ENCODE assay signal across 17 cellular contexts in the genomic region with DNA sequence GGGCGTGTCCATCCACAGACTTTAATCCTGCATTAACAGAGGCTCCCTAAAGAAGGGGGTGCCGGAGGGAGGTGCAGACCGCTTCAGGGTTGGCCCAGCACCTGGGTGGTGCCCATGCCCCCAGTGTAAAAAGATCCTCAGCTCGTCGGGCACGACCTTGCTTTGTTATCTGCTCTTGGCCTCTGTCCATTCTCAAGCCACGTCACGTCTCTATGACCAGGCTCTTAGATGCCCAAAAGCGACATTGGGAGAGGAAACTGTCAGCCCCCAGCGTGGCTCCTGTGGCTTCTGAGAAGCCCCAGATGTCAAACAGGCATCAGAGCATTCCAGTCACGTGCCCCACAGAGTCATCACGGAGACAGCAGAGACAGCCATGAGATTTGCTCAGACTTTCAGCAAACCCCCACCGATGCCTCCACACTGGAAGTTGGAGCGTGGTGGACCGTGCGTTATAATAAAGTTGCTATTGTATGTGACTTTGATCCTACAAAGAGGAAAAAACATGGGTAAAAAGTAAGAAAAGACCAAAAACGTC. TPM values are rescaled to one million over a fixed set of nuclear protein-coding genes. Genes with fewer than 3 reads are reported as not detected.
DNase-seq lines count a peak whose midpoint lies in the region; ATAC-seq, FAIRE-seq and TF ChIP-seq lines count a peak whose summit lies in the region.
"Had no signal": no experiment of that assay in that cellular context is flagged by ENCODE, and none has a peak within 500 bp of the region (broad histone marks: within the 10 kb centered on the region; RNA-seq: fewer than 3 reads in every experiment).

No MANE protein-coding gene starts in this region.

- H2BK120ac ChIP-seq in H1 (replicated peaks; ENCODE audit: low read depth, low read length) = no peak overlapping the region

- peaks cover 0 to 2% of the 10 kb centered on the region in 2 experiments for H4K20me1 ChIP-seq in H1 (replicated peaks in 1 of 2; ENCODE audit: control insufficient read depth in 1 of 2, insufficient read depth in 2 of 2, low read length in 2 of 2)

- no peak overlapping the region for H2BK20ac ChIP-seq in H1 (ENCODE audit: low read length)

- no peak for TF ChIP-seq EP300 in H1 (IDR thresholded peaks at IDR 0.05; ENCODE audit: borderline replicate concordance in 1 of 2, low read depth in 2 of 2, low read length in 2 of 2)

- no peak overlapping the region for H2BK15ac ChIP-seq in H1 (ENCODE audit: low read length)

- H3K79me2 ChIP-seq in H1 (ENCODE audit: control insufficient read depth in 1 of 2, insufficient read depth in 2 of 2, low read length in 2 of 2) = no peaks in the 10 kb centered on the region

- H3K23me2 ChIP-seq in H1 (ENCODE audit: low read depth, low read length) = no peaks in the 10 kb centered on the region

- H4K91ac ChIP-seq in H1 (replicated peaks; ENCODE audit: insufficient read length, low read length) = no peak overlapping the region

- no peaks in the 10 kb centered on the region for H3K79me1 ChIP-seq in H1 (ENCODE audit: low read depth, low read length)

- no peak for TF ChIP-seq RAD21 in H1 (IDR thresholded peaks at IDR 0.05 in 1 of 2, conservative IDR thresholded peaks at IDR 0.05 in 1 of 2; ENCODE audit: low read depth in 2 of 2, low read length in 2 of 2)

- no peak overlapping the region for H2AK5ac ChIP-seq in H1 (ENCODE audit: low read depth, low read length)

- 84% methylated on average over 17 of the region's 17 CpGs; no CpG with 5 or more reads in 1 of the 2 experiments for WGBS in H1 (ENCODE audit: extremely low coverage in 1 of 2, insufficient coverage in 1 of 2, insufficient read length in 1 of 2, insufficient replicate concordance in 2 of 2, low coverage in 1 of 2, low lambda C conversion rate in 2 of 2, missing lambda C conversion rate in 1 of 2), 2 experiments

- H3K4me1 ChIP-seq in left ventricle myocardium inferior (no peaks in the 10 kb centered on the region), H1 (replicated peaks in 1 of 4; ENCODE audit: control insufficient read depth in 3 of 4, insufficient read depth in 4 of 4, low read length in 3 of 4) (peaks cover 0 to under 1% (median 0%) of the 10 kb centered on the region in 4 experiments; a peak in 1 of 7 replicates)
- H3K4me1 ChIP-seq: BE2C, HAP-1 had no signal

- no peak for FAIRE-seq in H1 (lab: Jason Lieb, UNC)
- FAIRE-seq: GM12892, GM18507 had no signal

- H2BK5ac ChIP-seq in H1 (ENCODE audit: low read depth, low read length) = no peak overlapping the region

- no peak overlapping the region for H3K27ac ChIP-seq in left ventricle myocardium inferior (replicated peaks)
- no peak overlapping the region for H3K27ac ChIP-seq in H1 (ENCODE audit: low read depth, low read length)
- H3K27ac ChIP-seq: HL-60 had no signal

- no peak overlapping the region for H2BK12ac ChIP-seq in H1 (ENCODE audit: low read depth, low read length)

- peak overlapping the region; percentile 31; the same call in 1 of the 2 replicates for H4K8ac ChIP-seq in H1 (ENCODE audit: extremely low read depth, insufficient read depth, low read length)

- CTCF ChIA-PET in H1 (lab: Charles Lee; ENCODE audit: partially characterized antibody) = no interaction called here

- no peaks in the 10 kb centered on the region for H3K9me3 ChIP-seq in left ventricle myocardium inferior (replicated peaks)
- H3K9me3 ChIP-seq in H1 (ENCODE audit: insufficient read depth in 2 of 2, low read depth in 1 of 2, low read length in 1 of 2) = peaks cover 0 to 4% of the 10 kb centered on the region in 2 experiments; a peak in 1 of 4 replicates
- H3K9me3 ChIP-seq: BE2C had no signal

- H3K14ac ChIP-seq in H1 (ENCODE audit: insufficient read length) = no peak overlapping the region

- H3K18ac ChIP-seq in H1 (ENCODE audit: extremely low read depth, low read length) = no peak overlapping the region

- intact Hi-C loops in Right ventricle myocardium superior (cut with DNase I) (no loop called here), left ventricle myocardium inferior (cut with micrococcal nuclease) (no loop called here)

- no peak overlapping the region for H3K4me2 ChIP-seq in H1 (ENCODE audit: insufficient read depth in 1 of 2, low read depth in 2 of 2, low read length in 2 of 2)

- POLR2A ChIA-PET in H1 (lab: Charles Lee; ENCODE audit: partially characterized antibody) = no interaction called here

- no peak overlapping the region for H3K23ac ChIP-seq in H1 (ENCODE audit: insufficient read length)

- H3K27me3 ChIP-seq in left ventricle myocardium inferior (ENCODE audit: low read depth) (peaks cover 50% of the 10 kb centered on the region), H1 (replicated peaks in 1 of 4; ENCODE audit: control insufficient read depth in 3 of 4, extremely low read depth in 1 of 4, insufficient read depth in 3 of 4, low read length in 3 of 4) (no peaks in the 10 kb centered on the region)
- H3K27me3 ChIP-seq: BE2C had no signal

- no peaks in the 10 kb centered on the region for H3K36me3 ChIP-seq in left ventricle myocardium inferior
- H3K36me3 ChIP-seq in H1 (ENCODE audit: control insufficient read depth in 2 of 4, insufficient read depth in 4 of 4, low read length in 3 of 4) = no peaks in the 10 kb centered on the region
- H3K36me3 ChIP-seq: BE2C, HAP-1 had no signal

- TF ChIP-seq CTCF in left ventricle myocardium inferior (IDR thresholded peaks at IDR 0.05; ENCODE audit: borderline replicate concordance) = no peak
- no peak for TF ChIP-seq CTCF in H1 (IDR thresholded peaks at IDR 0.05; ENCODE audit: control extremely low read depth in 1 of 3, insufficient read depth in 1 of 3, low read depth in 1 of 3, low read length in 3 of 3)

- ATAC-seq in Right ventricle myocardium superior (ENCODE audit: poor library complexity) = peak; percentile 52
- no peak for ATAC-seq in HG02798 (IDR thresholded peaks at IDR 0.05; ENCODE audit: poor library complexity, unreplicated experiment)

- H2AFZ ChIP-seq in H1 (ENCODE audit: low read length) = no peak overlapping the region

- H3K4ac ChIP-seq in H1 (replicated peaks; ENCODE audit: insufficient read length, low read depth, low read length) = no peak overlapping the region

- no peak overlapping the region for H3K56ac ChIP-seq in H1 (replicated peaks; ENCODE audit: insufficient read length, low read depth, low read length)

- no peak overlapping the region for H3K9ac ChIP-seq in H1 (replicated peaks in 1 of 4; ENCODE audit: extremely low read depth in 1 of 4, low read depth in 3 of 4, low read length in 3 of 4)

- DNase-seq in Right ventricle myocardium superior = no peak
- no peak for DNase-seq in left ventricle myocardium inferior
- peak; percentile 31 for DNase-seq in Jurkat, Clone E6-1 (ENCODE audit: low read depth, low spot score)
- DNase-seq in H1 (ENCODE audit: low read depth in 1 of 2, low spot score in 2 of 2) = no peak
- no peak for DNase-seq in NCI-H1436 (lab: John Stamatoyannopoulos, UW)
- DNase-seq: ACHN; BE2C; CD4-positive, alpha-beta memory T cell; DMS153; GDM1; GOT3; KG1 had no signal

- H3K4me3 ChIP-seq in left ventricle myocardium inferior = no peak overlapping the region
- H3K4me3 ChIP-seq in Jurkat, Clone E6-1 (ENCODE audit: low read length) = no peak overlapping the region
- H3K4me3 ChIP-seq in H1 (ENCODE audit: extremely low read depth in 1 of 4, insufficient read depth in 2 of 4, low read depth in 3 of 4, low read length in 4 of 4) = no peak overlapping the region
- H3K4me3 ChIP-seq: HAP-1 had no signal

- TF ChIP-seq POLR2A in H1 (IDR thresholded peaks at IDR 0.05; ENCODE audit: control extremely low read depth in 1 of 2, low read depth in 2 of 2, low read length in 2 of 2) = no peak

- no peak overlapping the region for H4K5ac ChIP-seq in H1 (ENCODE audit: insufficient read length, low read depth, low read length)

TF ChIP-seq in H1, 55 proteins besides CTCF, POLR2A, EP300 and RAD21 (continues in another document):
- no peak for TF ChIP-seq BACH1 (IDR thresholded peaks at IDR 0.05; ENCODE audit: low read length)
- TF ChIP-seq RNF2 (IDR thresholded peaks at IDR 0.05; ENCODE audit: borderline replicate concordance, low read depth, low read length, missing control alignments, poor library complexity, severe bottlenecking) = no peak
- no peak for TF ChIP-seq NANOG (IDR thresholded peaks at IDR 0.05; ENCODE audit: insufficient read depth, low read depth, low read length, poor library complexity, severe bottlenecking)
- no peak for TF ChIP-seq SP1 (IDR thresholded peaks at IDR 0.05; ENCODE audit: low read depth, low read length)
- no peak for TF ChIP-seq JUN (IDR thresholded peaks at IDR 0.05; ENCODE audit: low read depth, low read length)
- no peak for TF ChIP-seq JUND (IDR thresholded peaks at IDR 0.05; ENCODE audit: low read length)
- TF ChIP-seq, protein P1, sequence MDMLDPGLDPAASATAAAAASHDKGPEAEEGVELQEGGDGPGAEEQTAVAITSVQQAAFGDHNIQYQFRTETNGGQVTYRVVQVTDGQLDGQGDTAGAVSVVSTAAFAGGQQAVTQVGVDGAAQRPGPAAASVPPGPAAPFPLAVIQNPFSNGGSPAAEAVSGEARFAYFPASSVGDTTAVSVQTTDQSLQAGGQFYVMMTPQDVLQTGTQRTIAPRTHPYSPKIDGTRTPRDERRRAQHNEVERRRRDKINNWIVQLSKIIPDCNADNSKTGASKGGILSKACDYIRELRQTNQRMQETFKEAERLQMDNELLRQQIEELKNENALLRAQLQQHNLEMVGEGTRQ (IDR thresholded peaks at IDR 0.05; ENCODE audit: low read length) = no peak
- TF ChIP-seq POLR2AphosphoS5 (IDR thresholded peaks at IDR 0.05; ENCODE audit: low read depth, low read length) = no peak
- no peak for TF ChIP-seq TEAD4 (IDR thresholded peaks at IDR 0.05; ENCODE audit: low read depth, low read length)
- no peak for TF ChIP-seq EGR1 (IDR thresholded peaks at IDR 0.05; ENCODE audit: borderline replicate concordance, low read depth, low read length)
- no peak for TF ChIP-seq RXRA (IDR thresholded peaks at IDR 0.05; ENCODE audit: insufficient read depth, low read depth, low read length)
- TF ChIP-seq BCL11A (IDR thresholded peaks at IDR 0.05; ENCODE audit: low read depth in 2 of 2, low read length in 2 of 2) = no peak

RNA-seq across cellular contexts. Expression of gene PTPRN2, which starts 55.5 kb away (rescaled TPM):
- total RNA-seq in Right ventricle myocardium superior (1.2 TPM), left ventricle myocardium inferior (1.3 TPM)
- polyA plus RNA-seq in Jurkat, Clone E6-1 (2012; ENCODE audit: insufficient read depth, insufficient read length) = 23.3 TPM
- 3.6 and 4.5 TPM in 2 replicates for total RNA-seq in H1 (2021; fragmentation: NEBNext Ultra II Directional; extraction: Animal tissue kit (Norgen Biotek cat#: 25700))
- polyA plus RNA-seq in H1 (2011; rRNA removed) = 2.6 and 4.9 TPM in 2 replicates
- polyA plus RNA-seq in H1 (2011; cell fraction: cytosol; rRNA removed) = 3.7 TPM
- 5.5 TPM for polyA plus RNA-seq in H1 (2011; cell fraction: nucleus; rRNA removed)
- 1.3 to 2.3 TPM (median 1.8 TPM) in 4 replicates for polyA plus RNA-seq in H1 (2012, experiment 1 of 2)
- polyA plus RNA-seq in H1 (2012, experiment 2 of 2) = 1.4 TPM
- polyA plus RNA-seq in H1 (2013, experiment 1 of 2) = 1.4 TPM
- 1.5 TPM for polyA plus RNA-seq in H1 (2013, experiment 2 of 2)
- 3.4 and 3.5 TPM in 2 replicates for polyA minus RNA-seq in H1 (2011; rRNA and poly(A)+ RNA removed)
- polyA minus RNA-seq in H1 (2011; cell fraction: cytosol; rRNA and poly(A)+ RNA removed) = 4.8 TPM
- 7.4 TPM for polyA minus RNA-seq in H1 (2011; cell fraction: nucleus; rRNA and poly(A)+ RNA removed)
